Comparison of ENCODE assay signal across 12 cellular contexts in genomic region chr1:234528073-234528865, GRCh38. TPM values are rescaled to one million over a fixed set of nuclear protein-coding genes. Genes with fewer than 3 reads are reported as not detected.
DNase-seq lines count a peak whose midpoint lies in the region; ATAC-seq, FAIRE-seq and TF ChIP-seq lines count a peak whose summit lies in the region.
"Had no signal": no experiment of that assay in that cellular context is flagged by ENCODE, and none has a peak within 500 bp of the region (broad histone marks: within the 10 kb centered on the region; RNA-seq: fewer than 3 reads in every experiment).

No MANE protein-coding gene starts in this region.

- POLR2A ChIA-PET in IMR-90 (lab: Charles Lee; ENCODE audit: unreplicated experiment), result no interaction called here

- dilution Hi-C loops in IMR-90 (cut with HindIII; ENCODE audit: low sequenced_read_pairs, unreplicated experiment), result no loop called here

- no TSS peak for BruUV-seq in IMR-90 (replicated peaks; lab: Mats Ljungman, UMichigan)

- no peak overlapping the region for H2BK20ac ChIP-seq in IMR-90 (ENCODE audit: low read depth, low read length)

- H2BK120ac ChIP-seq in IMR-90 (ENCODE audit: low read depth, low read length), result no peak overlapping the region

- CTCF ChIA-PET in IMR-90 (lab: Yijun Ruan, JAX), result no interaction called here

- H3K9ac ChIP-seq in IMR-90 (ENCODE audit: low read depth, low read length), result no peak overlapping the region

- H4K91ac ChIP-seq in IMR-90 (ENCODE audit: insufficient read depth, low read depth, low read length), result no peak overlapping the region

- H2AK9ac ChIP-seq in IMR-90 (replicated peaks; ENCODE audit: low read depth, low read length, poor library complexity), result no peak overlapping the region

- no peak overlapping the region for H3K14ac ChIP-seq in IMR-90 (replicated peaks; ENCODE audit: low read depth, low read length)

- 0 out of 3 replicates have a peak overlapping the region, but pooled peaks have one; percentile 0 for H2BK15ac ChIP-seq in IMR-90 (ENCODE audit: low read depth, low read length)

- in situ Hi-C loops in IMR-90 (cut with MboI; ENCODE audit: low sequenced_read_pairs), result no loop called here

- TF ChIP-seq POLR2A in IMR-90 (IDR thresholded peaks at IDR 0.05; ENCODE audit: low read depth, low read length), result no peak

- ATAC-seq in IMR-90 (ENCODE audit: low read depth), result no peak
- ATAC-seq in GM21360 (IDR thresholded peaks at IDR 0.05; ENCODE audit: unreplicated experiment), result no peak
- ATAC-seq: activated T-cell treated with anti-CD3 and anti-CD28 coated beads, Interleukin-2, amount 50 U/mL, for 72 hours had no signal

- no peak overlapping the region for H2AK5ac ChIP-seq in IMR-90 (ENCODE audit: low read depth, low read length)

- H3K18ac ChIP-seq in IMR-90 (ENCODE audit: low read depth, low read length), result no peak overlapping the region

- intact Hi-C loops in IMR-90 (cut with micrococcal nuclease), result no loop called here

- no peak overlapping the region for H3K27ac ChIP-seq in IMR-90 (ENCODE audit: insufficient read depth, low read length)
- peak overlapping the region; percentile 97 to 99 for H3K27ac ChIP-seq in right atrium auricular region
- H3K27ac ChIP-seq in small intestine (ENCODE audit: low read depth in 1 of 2, low read length in 1 of 2), result peak overlapping the region in 1 of 2 donors; percentile 9
- H3K27ac ChIP-seq: brain microvascular endothelial cell had no signal

- no peak overlapping the region for H3K4ac ChIP-seq in IMR-90 (ENCODE audit: low read depth, low read length)

- H3K79me1 ChIP-seq in IMR-90 (ENCODE audit: low read depth in 1 of 2, low read length in 2 of 2), result peaks cover 0 to 4% of the 10 kb centered on the region in 2 experiments; a peak in 1 of 4 replicates

- H3K23ac ChIP-seq in IMR-90 (ENCODE audit: low read depth, low read length), result no peak overlapping the region

- no peaks in the 10 kb centered on the region for H3K9me3 ChIP-seq in IMR-90 (ENCODE audit: control insufficient read depth, insufficient read depth, low read length)
- H3K9me3 ChIP-seq in right atrium auricular region, result no peaks in the 10 kb centered on the region
- H3K9me3 ChIP-seq in small intestine (ENCODE audit: control insufficient read depth, low read depth), result no peaks in the 10 kb centered on the region

- no peak for DNase-seq in IMR-90
- peak; percentile 40 for DNase-seq in SKM-1 (lab: John Stamatoyannopoulos, UW; ENCODE audit: unreplicated experiment)
- no peak for DNase-seq in right atrium auricular region (ENCODE audit: low spot score)
- peak; percentile 51 for DNase-seq in small intestine
- no peak for DNase-seq in NCI-H748 treated with DMSO at 0.1 percent for 48 hours (lab: John Stamatoyannopoulos, UW)
- DNase-seq in germinal center (ENCODE audit: low spot score), result no peak
- DNase-seq in NCI-H2107 (lab: John Stamatoyannopoulos, UW), result no peak
- DNase-seq: activated T-cell treated with anti-CD3 and anti-CD28 coated beads, Interleukin-2, amount 50 U/mL, for 72 hours; brain microvascular endothelial cell; Calu3; NCI-H187 treated with DMSO at 0.1 percent for 48 hours had no signal

- no peak overlapping the region for H3K56ac ChIP-seq in IMR-90 (ENCODE audit: extremely low read depth, insufficient read depth, low read length)

- no peaks in the 10 kb centered on the region for H4K20me1 ChIP-seq in IMR-90 (ENCODE audit: insufficient read depth, low read length)

- no peak for TF ChIP-seq RAD21 in IMR-90 (IDR thresholded peaks at IDR 0.05; ENCODE audit: low read length)

- H3K4me2 ChIP-seq in IMR-90 (ENCODE audit: low read depth, low read length), result no peak overlapping the region

- H3K4me1 ChIP-seq in IMR-90 (ENCODE audit: control insufficient read depth, insufficient read depth, low read length), result peaks cover 17% of the 10 kb centered on the region
- H3K4me1 ChIP-seq in right atrium auricular region, result peaks cover 0 to 68% of the 10 kb centered on the region in 2 donors
- H3K4me1 ChIP-seq in small intestine (ENCODE audit: control insufficient read depth in 2 of 2, insufficient read depth in 1 of 2, low read depth in 1 of 2, low read length in 1 of 2), result peaks cover 4 to 8% of the 10 kb centered on the region in 2 donors

- H2AFZ ChIP-seq in IMR-90 (replicated peaks; ENCODE audit: low read length, poor library complexity), result no peak overlapping the region

- WGBS in IMR-90 (ENCODE audit: extremely low coverage in 2 of 2, insufficient read length in 1 of 2), 2 experiments, result 60% methylated on average over 1 of the region's 14 CpGs; no CpG with 5 or more reads in 1 of the 2 experiments
- WGBS in small intestine, 3 donors, result 59 to 63% (median 62%) methylated on average over 14 of the region's 14 CpGs

- no peaks in the 10 kb centered on the region for H3K27me3 ChIP-seq in IMR-90 (ENCODE audit: control insufficient read depth, insufficient read depth, low read length)
- H3K27me3 ChIP-seq in right atrium auricular region, result no peaks in the 10 kb centered on the region
- H3K27me3 ChIP-seq in small intestine (ENCODE audit: control insufficient read depth in 2 of 2, insufficient read depth in 2 of 2, low read length in 2 of 2), result no peaks in the 10 kb centered on the region
- H3K27me3 ChIP-seq: brain microvascular endothelial cell had no signal

- TF ChIP-seq CTCF in IMR-90 (conservative IDR thresholded peaks at IDR 0.05; ENCODE audit: low read depth, low read length), result no peak
- no peak for TF ChIP-seq CTCF in right atrium auricular region (IDR thresholded peaks at IDR 0.05)

- H3K9me1 ChIP-seq in IMR-90 (ENCODE audit: insufficient read depth, low read length), result peaks cover 7% of the 10 kb centered on the region

- no peak overlapping the region for H3K4me3 ChIP-seq in IMR-90 (ENCODE audit: insufficient read depth, low read depth, low read length)
- no peak overlapping the region for H3K4me3 ChIP-seq in right atrium auricular region
- no peak overlapping the region for H3K4me3 ChIP-seq in small intestine (ENCODE audit: low read depth in 1 of 2, low read length in 2 of 2)

- no peak overlapping the region for H2BK5ac ChIP-seq in IMR-90 (ENCODE audit: low read depth, low read length, poor library complexity, severe bottlenecking)

- no peak for FAIRE-seq in small intestine (lab: Jason Lieb, UNC)

- no peak overlapping the region for H4K8ac ChIP-seq in IMR-90 (ENCODE audit: low read depth in 2 of 2, low read length in 2 of 2)

- no peak overlapping the region for H4K5ac ChIP-seq in IMR-90 (ENCODE audit: low read depth, low read length)

- H3K36me3 ChIP-seq in IMR-90 (ENCODE audit: control insufficient read depth, insufficient read depth, low read length) (no peaks in the 10 kb centered on the region), right atrium auricular region (no peaks in the 10 kb centered on the region), small intestine (ENCODE audit: control insufficient read depth in 2 of 2, insufficient read depth in 2 of 2, low read length in 2 of 2) (no peaks in the 10 kb centered on the region)
- H3K36me3 ChIP-seq: brain microvascular endothelial cell had no signal

TF ChIP-seq in IMR-90, 13 proteins besides CTCF, POLR2A, EP300 and RAD21:
- TF ChIP-seq NFE2L2 (IDR thresholded peaks at IDR 0.05; ENCODE audit: low read depth, low read length) (no peak), USF2 (IDR thresholded peaks at IDR 0.05; ENCODE audit: low read depth, low read length) (no peak), CHD1 (IDR thresholded peaks at IDR 0.05; ENCODE audit: low read depth, low read length) (no peak), MAFK (IDR thresholded peaks at IDR 0.05; ENCODE audit: low read depth, low read length) (no peak), BHLHE40 (IDR thresholded peaks at IDR 0.05; ENCODE audit: low read depth, low read length) (no peak), CEBPB (IDR thresholded peaks at IDR 0.05; ENCODE audit: low read depth, low read length) (no peak), MXI1 (IDR thresholded peaks at IDR 0.05; ENCODE audit: borderline replicate concordance, low read depth, low read length) (no peak), SMC3 (IDR thresholded peaks at IDR 0.05; ENCODE audit: low read depth, low read length) (no peak)
- TF ChIP-seq, protein P1, sequence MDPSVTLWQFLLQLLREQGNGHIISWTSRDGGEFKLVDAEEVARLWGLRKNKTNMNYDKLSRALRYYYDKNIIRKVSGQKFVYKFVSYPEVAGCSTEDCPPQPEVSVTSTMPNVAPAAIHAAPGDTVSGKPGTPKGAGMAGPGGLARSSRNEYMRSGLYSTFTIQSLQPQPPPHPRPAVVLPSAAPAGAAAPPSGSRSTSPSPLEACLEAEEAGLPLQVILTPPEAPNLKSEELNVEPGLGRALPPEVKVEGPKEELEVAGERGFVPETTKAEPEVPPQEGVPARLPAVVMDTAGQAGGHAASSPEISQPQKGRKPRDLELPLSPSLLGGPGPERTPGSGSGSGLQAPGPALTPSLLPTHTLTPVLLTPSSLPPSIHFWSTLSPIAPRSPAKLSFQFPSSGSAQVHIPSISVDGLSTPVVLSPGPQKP (IDR thresholded peaks at IDR 0.05; ENCODE audit: borderline replicate concordance, low read depth, low read length), result no peak

RNA-seq across cellular contexts. Expression of gene TARBP1, which starts 49.3 kb away (rescaled TPM):
- total RNA-seq in IMR-90 (2012; rRNA removed) (10.6 and 12.8 TPM in 2 replicates), right atrium auricular region (10 to 100 TPM in 1 of 2 donors, 1 to 10 TPM in 1; 5.5 to 11.3 TPM)
- polyA plus RNA-seq in IMR-90 (2012; rRNA removed) (16.0 and 17.7 TPM in 2 replicates), small intestine (10 to 100 TPM in 2 of 3 donors, 1 to 10 TPM in 1; 8.1 to 23.2 (median 15.7) TPM)
- 2.9 and 4.6 TPM in 2 replicates for polyA plus RNA-seq in IMR-90 (2012; cell fraction: cytosol; rRNA removed)
- polyA plus RNA-seq in IMR-90 (2012; cell fraction: nucleus; rRNA removed; ENCODE audit: low replicate concordance), result 20.3 and 133 TPM in 2 replicates

Comparison
In these comparisons a context has a peak if more than half of its experiments do, and no peak if none do; other contexts are left out.
1. DNase-seq: peak in SKM-1 (single experiment) and small intestine (single experiment); none in IMR-90 (single experiment), right atrium auricular region (single experiment), NCI-H748 treated with DMSO at 0.1 percent for 48 hours (single experiment), germinal center (single experiment) and NCI-H2107 (single experiment).